ENCODE assay signal across 21 cellular contexts in the genomic region with DNA sequence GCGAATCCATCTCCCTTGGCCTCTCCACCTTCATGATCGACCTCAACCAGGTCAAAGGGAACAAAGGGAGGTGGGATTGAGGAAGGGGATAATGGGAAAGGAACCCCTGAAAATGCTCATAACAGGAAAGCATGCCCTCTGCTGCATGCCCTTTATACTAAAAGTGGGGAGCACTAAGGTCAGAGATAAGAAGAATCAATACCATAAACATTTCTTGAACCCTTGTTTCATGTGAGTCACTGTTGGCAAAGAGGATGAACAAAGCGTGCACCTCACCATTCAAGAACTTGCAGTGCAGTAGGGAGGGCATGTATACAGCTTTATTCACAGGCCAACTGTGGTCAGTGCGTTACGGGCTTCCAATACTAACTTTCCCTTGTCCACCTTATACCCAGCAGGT. TPM values are rescaled to one million over a fixed set of nuclear protein-coding genes. Genes with fewer than 3 reads are reported as not detected.
DNase-seq lines count a peak whose midpoint lies in the region; ATAC-seq and TF ChIP-seq lines count a peak whose summit lies in the region.
"Had no signal": no experiment of that assay in that cellular context is flagged by ENCODE, and none has a peak within 500 bp of the region (broad histone marks: within the 10 kb centered on the region; RNA-seq: fewer than 3 reads in every experiment).

No MANE protein-coding gene starts in this region.

- no peak overlapping the region for H3K27ac ChIP-seq in CD8-positive, alpha-beta T cell (ENCODE audit: low read depth, low read length)
- H3K27ac ChIP-seq: A549 had no signal

- TF ChIP-seq CTCF in NB4 (IDR thresholded peaks at IDR 0.05; ENCODE audit: low read depth, low read length) (no peak), nephron progenitor cell (IDR thresholded peaks at IDR 0.05) (no peak)
- TF ChIP-seq CTCF in CD8-positive, alpha-beta T cell (IDR thresholded peaks at IDR 0.05) = no peak

- no peaks in the 10 kb centered on the region for H3K27me3 Mint-ChIP-seq in activated T-helper 17 cell treated with anti-CD3 and anti-CD28 coated beads, Interleukin-2, amount 50 U/mL, for 72 hours
- peaks cover 13% of the 10 kb centered on the region for H3K27me3 Mint-ChIP-seq in nephron progenitor cell (ENCODE audit: low read depth, poor library complexity)
- no peaks in the 10 kb centered on the region for H3K27me3 Mint-ChIP-seq in CD8-positive, alpha-beta T cell (ENCODE audit: low read depth)

- CTCF ChIA-PET in CD8-positive, alpha-beta T cell (lab: Charles Lee) = interaction anchor here (1.0 to 1.4 kb wide), 2 partner anchors 9 to 30 kb away, joined by 4 to 5 read pairs; no protein-coding TSS in a partner anchor

- peak; percentile 6 for TF ChIP-seq POLR2A in NB4 (IDR thresholded peaks at IDR 0.05; ENCODE audit: extremely low read depth, insufficient read length)

- intact Hi-C loops in CD8-positive, alpha-beta T cell (cut with DNase I, micrococcal nuclease) = no loop called here

- H3K27me3 ChIP-seq in CD8-positive, alpha-beta T cell (ENCODE audit: insufficient read depth, low read length) = no peaks in the 10 kb centered on the region
- H3K27me3 ChIP-seq: BE2C had no signal

- H3K4me1 Mint-ChIP-seq in activated T-helper 17 cell treated with anti-CD3 and anti-CD28 coated beads, Interleukin-2, amount 50 U/mL, for 72 hours = peaks cover 6% of the 10 kb centered on the region
- peaks cover 35% of the 10 kb centered on the region for H3K4me1 Mint-ChIP-seq in nephron progenitor cell
- no peaks in the 10 kb centered on the region for H3K4me1 Mint-ChIP-seq in CD8-positive, alpha-beta T cell (ENCODE audit: low read depth)

- H3K9me3 Mint-ChIP-seq in activated T-helper 17 cell treated with anti-CD3 and anti-CD28 coated beads, Interleukin-2, amount 50 U/mL, for 72 hours = no peaks in the 10 kb centered on the region
- H3K9me3 Mint-ChIP-seq in nephron progenitor cell = no peaks in the 10 kb centered on the region
- H3K9me3 Mint-ChIP-seq in CD8-positive, alpha-beta T cell = no peaks in the 10 kb centered on the region

- H3K4me3 ChIP-seq in NB4 (ENCODE audit: low read depth, low read length) = no peak overlapping the region
- no peak overlapping the region for H3K4me3 ChIP-seq in CD8-positive, alpha-beta T cell (ENCODE audit: low read depth, low read length)
- H3K4me3 ChIP-seq: A549 had no signal

- no peaks in the 10 kb centered on the region for H3K9me3 ChIP-seq in CD8-positive, alpha-beta T cell (ENCODE audit: low read length)
- H3K9me3 ChIP-seq: A549, BE2C had no signal

- no peak overlapping the region for H3K4me3 Mint-ChIP-seq in activated T-helper 17 cell treated with anti-CD3 and anti-CD28 coated beads, Interleukin-2, amount 50 U/mL, for 72 hours
- no peak overlapping the region for H3K4me3 Mint-ChIP-seq in nephron progenitor cell
- H3K4me3 Mint-ChIP-seq in CD8-positive, alpha-beta T cell = no peak overlapping the region

- DNase-seq in NB4 (ENCODE audit: low read depth) = no peak
- DNase-seq in nephron progenitor cell = no peak
- DNase-seq in NCI-H526 (lab: John Stamatoyannopoulos, UW) = no peak
- DNase-seq in CD8-positive, alpha-beta T cell = no peak
- DNase-seq: BE2C, EL, GF-D8, GOT3, IMR-90, MV-4-11, NCI-H1694 treated with DMSO at 0.1 percent for 48 hours, NCI-H2081 treated with DMSO at 0.1 percent for 48 hours, NCI-H446, NCI-H526 treated with DMSO at 0.1 percent for 48 hours, OCI-M1 had no signal

- POLR2A ChIA-PET in CD8-positive, alpha-beta T cell (lab: Charles Lee) = no interaction called here

- H3K27ac Mint-ChIP-seq in activated T-helper 17 cell treated with anti-CD3 and anti-CD28 coated beads, Interleukin-2, amount 50 U/mL, for 72 hours = peak overlapping the region; percentile 26
- H3K27ac Mint-ChIP-seq in nephron progenitor cell = peak overlapping the region; percentile 24
- no peak overlapping the region for H3K27ac Mint-ChIP-seq in CD8-positive, alpha-beta T cell

- ATAC-seq in activated T-helper 17 cell treated with anti-CD3 and anti-CD28 coated beads, Interleukin-2, amount 50 U/mL, for 72 hours (replicated peaks) = no peak
- no peak for ATAC-seq in GM21737 (IDR thresholded peaks at IDR 0.05; ENCODE audit: unreplicated experiment)
- ATAC-seq in CD8-positive, alpha-beta T cell = no peak
- ATAC-seq: A549, HCT116, Right ventricle myocardium inferior had no signal

- H3K4me1 ChIP-seq in CD8-positive, alpha-beta T cell (ENCODE audit: insufficient read depth, low read length) = no peaks in the 10 kb centered on the region
- H3K4me1 ChIP-seq: A549, BE2C had no signal

- peaks cover 48% of the 10 kb centered on the region for H3K36me3 Mint-ChIP-seq in activated T-helper 17 cell treated with anti-CD3 and anti-CD28 coated beads, Interleukin-2, amount 50 U/mL, for 72 hours (ENCODE audit: low read depth)
- peaks cover 52% of the 10 kb centered on the region for H3K36me3 Mint-ChIP-seq in nephron progenitor cell (ENCODE audit: low read depth)
- peaks cover 9% of the 10 kb centered on the region for H3K36me3 Mint-ChIP-seq in CD8-positive, alpha-beta T cell

- no peaks in the 10 kb centered on the region for H3K36me3 ChIP-seq in CD8-positive, alpha-beta T cell (ENCODE audit: insufficient read depth, low read length)
- H3K36me3 ChIP-seq: BE2C had no signal

RNA-seq across cellular contexts. Expression of gene SAPCD1, which starts 1.7 kb away (rescaled TPM):
- total RNA-seq in activated T-helper 17 cell treated with anti-CD3 and anti-CD28 coated beads, Interleukin-2, amount 50 U/mL, for 72 hours = 10 to 100 TPM; 12.1 to 18.9 TPM
- 1 to 10 TPM in 1 of 2 experiments, under 1 TPM in 1; 0.92 to 4.0 TPM for total RNA-seq in CD8-positive, alpha-beta T cell
- total RNA-seq: IMR-90 had no signal

RNA-seq across cellular contexts. Expression of gene VWA7, which starts 16.3 kb away (rescaled TPM):
- 1 to 10 TPM; 2.9 to 4.2 TPM for total RNA-seq in activated T-helper 17 cell treated with anti-CD3 and anti-CD28 coated beads, Interleukin-2, amount 50 U/mL, for 72 hours
- 1 to 10 TPM in 1 of 2 experiments, under 1 TPM in 1; 0.65 to 1.2 TPM for total RNA-seq in CD8-positive, alpha-beta T cell
- total RNA-seq: SK-MEL-5 had no signal

RNA-seq across cellular contexts. Expression of gene MSH5, which starts 21.0 kb away (rescaled TPM):
- 10 to 100 TPM; 78.9 to 82.6 TPM for total RNA-seq in activated T-helper 17 cell treated with anti-CD3 and anti-CD28 coated beads, Interleukin-2, amount 50 U/mL, for 72 hours
- total RNA-seq in CD8-positive, alpha-beta T cell = 1 to 10 TPM; 7.5 to 8.4 TPM

RNA-seq across cellular contexts. Expression of gene CLIC1, which starts 24.5 kb away (rescaled TPM):
- 100 to 1,000 TPM; 406 to 482 TPM for total RNA-seq in activated T-helper 17 cell treated with anti-CD3 and anti-CD28 coated beads, Interleukin-2, amount 50 U/mL, for 72 hours
- 10 to 100 TPM; 44.6 to 47.5 TPM for total RNA-seq in CD8-positive, alpha-beta T cell

RNA-seq across cellular contexts. Expression of gene DDAH2, which starts 31.7 kb away (rescaled TPM):
- total RNA-seq in activated T-helper 17 cell treated with anti-CD3 and anti-CD28 coated beads, Interleukin-2, amount 50 U/mL, for 72 hours = 10 to 100 TPM in 1 of 2 donors, 1 to 10 TPM in 1; 9.4 to 23.8 TPM
- total RNA-seq in CD8-positive, alpha-beta T cell = 1 to 10 TPM; 2.1 to 3.4 TPM

Comparison
In these comparisons a context has a peak if more than half of its experiments do, and no peak if none do; other contexts are left out.
1. RNA of gene MSH5, which starts 21.0 kb away (total RNA-seq): 78.9 to 82.6 TPM in activated T-helper 17 cell treated with anti-CD3 and anti-CD28 coated beads, Interleukin-2, amount 50 U/mL, for 72 hours; 7.5 to 8.4 TPM in CD8-positive, alpha-beta T cell; every median in the first group is over 4 times any median in the second.